Comparison of ENCODE assay signal across 8 cellular contexts in genomic region chr10:119211625-119212441, GRCh38. TPM values are rescaled to one million over a fixed set of nuclear protein-coding genes. Genes with fewer than 3 reads are reported as not detected.
DNase-seq lines count a peak whose midpoint lies in the region; ATAC-seq, FAIRE-seq and TF ChIP-seq lines count a peak whose summit lies in the region.

No MANE protein-coding gene starts in this region.

- no peak overlapping the region for H3K9ac ChIP-seq in PC-3 (ENCODE audit: low read length)

- H3K79me2 ChIP-seq in PC-3 (ENCODE audit: low read length) = peaks cover 23% of the 10 kb centered on the region

- DNase-seq in GM06990 (ENCODE audit: extremely low read depth, insufficient read length) = no peak
- DNase-seq in PC-3 = no peak
- no peak for DNase-seq in effector memory CD4-positive, alpha-beta T cell
- DNase-seq in prostate gland (ENCODE audit: low spot score) = no peak
- DNase-seq in D721Med (ENCODE audit: insufficient read length, low spot score) = no peak
- no peak for DNase-seq in H7
- DNase-seq in mesenteric fat pad (ENCODE audit: low spot score) = no peak
- no peak for DNase-seq in Kasumi-1 (lab: John Stamatoyannopoulos, UW)

- no peak for ATAC-seq in PC-3

- TF ChIP-seq CTCF in GM06990 (IDR thresholded peaks at IDR 0.05; ENCODE audit: insufficient read depth, low read length, poor library complexity, severe bottlenecking) (no peak), PC-3 (conservative IDR thresholded peaks at IDR 0.05; ENCODE audit: low read depth, low read length) (no peak), prostate gland (IDR thresholded peaks at IDR 0.05) (no peak), D721Med (IDR thresholded peaks at IDR 0.05; ENCODE audit: insufficient read depth, missing control alignments) (no peak)

- no TSS peak for BruUV-seq in PC-3 (replicated peaks; lab: Mats Ljungman, UMichigan)

- H3K9me3 ChIP-seq in PC-3 (ENCODE audit: low read length) (no peaks in the 10 kb centered on the region), prostate gland (no peaks in the 10 kb centered on the region)
- H3K9me3 ChIP-seq in effector memory CD4-positive, alpha-beta T cell (ENCODE audit: control insufficient read depth, low read length) = no peaks in the 10 kb centered on the region

- no peaks in the 10 kb centered on the region for H3K27me3 ChIP-seq in GM06990 (replicated peaks; ENCODE audit: control insufficient read depth, insufficient read depth, low read length)
- no peaks in the 10 kb centered on the region for H3K27me3 ChIP-seq in PC-3 (ENCODE audit: low read length)
- H3K27me3 ChIP-seq in effector memory CD4-positive, alpha-beta T cell (replicated peaks; ENCODE audit: control insufficient read depth, insufficient read depth, low read length, poor library complexity, severe bottlenecking) = no peaks in the 10 kb centered on the region
- no peaks in the 10 kb centered on the region for H3K27me3 ChIP-seq in prostate gland (replicated peaks; ENCODE audit: insufficient read depth)
- H3K27me3 ChIP-seq in H7 (ENCODE audit: control insufficient read depth, insufficient read depth, low read length) = peaks cover 16% of the 10 kb centered on the region

- H3K9me2 ChIP-seq in PC-3 (replicated peaks; ENCODE audit: low read length) = no peaks in the 10 kb centered on the region

- H3K36me3 ChIP-seq in GM06990 (ENCODE audit: control insufficient read depth, insufficient read depth, low read length) (no peaks in the 10 kb centered on the region; the same call in 1 of the 2 replicates), PC-3 (ENCODE audit: low read depth, low read length) (no peaks in the 10 kb centered on the region), prostate gland (no peaks in the 10 kb centered on the region), H7 (replicated peaks; ENCODE audit: control insufficient read depth, insufficient read depth, low read length) (no peaks in the 10 kb centered on the region)
- H3K36me3 ChIP-seq in effector memory CD4-positive, alpha-beta T cell (ENCODE audit: control insufficient read depth, insufficient read depth, low read length) = no peaks in the 10 kb centered on the region

- 14% methylated on average over 12 of the region's 12 CpGs for WGBS in prostate gland

- intact Hi-C loops in PC-3 (cut with micrococcal nuclease) = no loop called here
- intact Hi-C loops in prostate gland (cut with DNase I) = no loop called here

- no peak overlapping the region; the same call in 1 of the 2 replicates for H2AFZ ChIP-seq in PC-3 (ENCODE audit: low read length)

- H3K4me3 ChIP-seq in GM06990 (replicated peaks; ENCODE audit: low read depth, low read length) = peak overlapping the region; percentile 27; the same call in 1 of the 2 replicates
- no peak overlapping the region for H3K4me3 ChIP-seq in PC-3 (ENCODE audit: low read length)
- peak overlapping the region; percentile 47 for H3K4me3 ChIP-seq in effector memory CD4-positive, alpha-beta T cell (ENCODE audit: insufficient read depth, low read depth, low read length, poor library complexity, severe bottlenecking)
- no peak overlapping the region for H3K4me3 ChIP-seq in prostate gland
- H3K4me3 ChIP-seq in H7 (ENCODE audit: insufficient read depth, low read depth, low read length) = no peak overlapping the region

- POLR2A ChIA-PET in PC-3 (lab: Charles Lee; ENCODE audit: unreplicated experiment) = no interaction called here

- no peak for TF ChIP-seq POLR2A in prostate gland (IDR thresholded peaks at IDR 0.05)

- 0 out of 2 replicates have a peak overlapping the region, but pooled peaks have one; percentile 26 for H3K4me2 ChIP-seq in PC-3 (ENCODE audit: low read length)

- no peaks in the 10 kb centered on the region for H3F3A ChIP-seq in PC-3 (ENCODE audit: low read length, unreplicated experiment)

- H4K20me1 ChIP-seq in PC-3 (ENCODE audit: low read length) = no peaks in the 10 kb centered on the region

- peaks cover 24% of the 10 kb centered on the region for H3K4me1 ChIP-seq in PC-3 (ENCODE audit: insufficient read depth, low read length)
- H3K4me1 ChIP-seq in effector memory CD4-positive, alpha-beta T cell (ENCODE audit: control insufficient read depth, insufficient read depth, low read length, poor library complexity, severe bottlenecking) = peaks cover 15% of the 10 kb centered on the region
- H3K4me1 ChIP-seq in prostate gland (replicated peaks) = peaks cover 24% of the 10 kb centered on the region

- H3K27ac ChIP-seq in PC-3 (ENCODE audit: low read length) (no peak overlapping the region), prostate gland (peak overlapping the region; percentile 59 to 93)
- peak overlapping the region; percentile 75 for H3K27ac ChIP-seq in effector memory CD4-positive, alpha-beta T cell (ENCODE audit: insufficient read depth, low read length, poor library complexity, severe bottlenecking)

- no peak for FAIRE-seq in D721Med (lab: Jason Lieb, UNC)

- CTCF ChIA-PET in PC-3 (lab: Charles Lee) = interaction anchor here (0.8 to 0.9 kb wide), 2 partner anchors 42 to 59 kb away, joined by 5 to 6 read pairs; no protein-coding TSS in a partner anchor

RNA-seq across cellular contexts. Expression of gene GRK5, which starts 4.5 kb away (rescaled TPM):
- total RNA-seq in PC-3 (2014; rRNA removed) = 4.5 and 5.0 TPM in 2 replicates
- 10 to 100 TPM in 1 of 2 donors, 1 to 10 TPM in 1; 4.8 to 10.6 TPM for total RNA-seq in prostate gland
- 1.2 and 1.7 TPM in 2 replicates for total RNA-seq in H7 (2014; rRNA removed; shearing (Covaris generic))
- 20.2 TPM for total RNA-seq in mesenteric fat pad

RNA-seq across cellular contexts. Expression of gene PRDX3, which starts 33.2 kb away (rescaled TPM):
- 125 and 153 TPM in 2 replicates for total RNA-seq in PC-3 (2014; rRNA removed)
- total RNA-seq in prostate gland = 100 to 1,000 TPM; 123 to 167 TPM
- 411 and 445 TPM in 2 replicates for total RNA-seq in H7 (2014; rRNA removed; shearing (Covaris generic))
- 141 TPM for total RNA-seq in mesenteric fat pad

RNA-seq across cellular contexts. Expression of gene SFXN4, which starts 46.3 kb away (rescaled TPM):
- total RNA-seq in PC-3 (2014; rRNA removed) = 23.6 and 32.8 TPM in 2 replicates
- total RNA-seq in prostate gland = 10 to 100 TPM; 19.7 to 22.7 TPM
- 15.3 and 24.6 TPM in 2 replicates for total RNA-seq in H7 (2014; rRNA removed; shearing (Covaris generic))
- total RNA-seq in mesenteric fat pad = 18.5 TPM

Comparison
In these comparisons a context has a peak if more than half of its experiments do, and no peak if none do; other contexts are left out.
1. H3K4me3 ChIP-seq: peak in GM06990 (single experiment) and effector memory CD4-positive, alpha-beta T cell (single experiment); none in PC-3 (single experiment), prostate gland (0 of 2) and H7 (single experiment).